Comparison of ENCODE assay signal across 12 cellular contexts in genomic region chr18:58536534-58537271, GRCh38.
DNase-seq lines count a peak whose midpoint lies in the region; ATAC-seq, FAIRE-seq and TF ChIP-seq lines count a peak whose summit lies in the region.
"Had no signal": no experiment of that assay in that cellular context is flagged by ENCODE, and none has a peak within 500 bp of the region (broad histone marks: within the 10 kb centered on the region; RNA-seq: fewer than 3 reads in every experiment).

No MANE protein-coding gene starts in this region.

- H3K27me3 ChIP-seq in vagina = no peaks in the 10 kb centered on the region

- peak; percentile 36 for ATAC-seq in GM19351 (IDR thresholded peaks at IDR 0.05; ENCODE audit: unreplicated experiment)
- peak; percentile 32 for ATAC-seq in HG03039 (IDR thresholded peaks at IDR 0.05; ENCODE audit: unreplicated experiment)
- ATAC-seq: psoas muscle had no signal

- TF ChIP-seq POLR2A in vagina (IDR thresholded peaks at IDR 0.05) = no peak

- no peaks in the 10 kb centered on the region for H3K36me3 ChIP-seq in vagina

- DNase-seq in D721Med (ENCODE audit: insufficient read length, low spot score) (no peak), SIG-M5 (lab: John Stamatoyannopoulos, UW) (peak; percentile 14), NCI-H510A treated with DMSO at 0.1 percent for 48 hours (lab: John Stamatoyannopoulos, UW) (no peak), SW480 (ENCODE audit: low spot score) (no peak), vagina (ENCODE audit: extremely low spot score in 2 of 2) (no peak), HPDE6-E6E7 (ENCODE audit: extremely low spot score) (no peak)
- DNase-seq: dermis blood vessel endothelial cell; DMS 273 treated with DMSO at 0.1 percent for 48 hours; psoas muscle; stimulated activated naive CD4-positive, alpha-beta T cell treated with Interleukin-2 at 50 U/mL for 16 hours had no signal

- no peaks in the 10 kb centered on the region for H3K9me3 ChIP-seq in vagina
- H3K9me3 ChIP-seq: psoas muscle had no signal

- no peak overlapping the region for H3K27ac ChIP-seq in vagina
- H3K27ac ChIP-seq: psoas muscle had no signal

- intact Hi-C loops in vagina (cut with DNase I) = loop anchor here (10.0 kb wide), 1 partner anchor 218 kb away; no protein-coding TSS in a partner anchor

- peak; percentile 58 for FAIRE-seq in D721Med (lab: Jason Lieb, UNC)

- peaks cover 7% of the 10 kb centered on the region for H3K4me1 ChIP-seq in vagina

- TF ChIP-seq CTCF in D721Med (IDR thresholded peaks at IDR 0.05; ENCODE audit: insufficient read depth, missing control alignments) = no peak
- TF ChIP-seq CTCF in vagina (IDR thresholded peaks at IDR 0.05) = no peak

- no peak overlapping the region for H3K4me3 ChIP-seq in vagina
- H3K4me3 ChIP-seq: psoas muscle had no signal
